Comparison of ENCODE assay signal across 1 cellular context in genomic region chr2:201149064-201149820, GRCh38.
A peak's percentile ranks its signal among the peaks of the same experiment; 100 is the strongest.
TF ChIP-seq lines count a peak whose summit lies in the region.

No MANE protein-coding gene starts in this region.

TF ChIP-seq in HepG2, 621 proteins besides CTCF, POLR2A, EP300 and RAD21 (continues in another document):
- TF ChIP-seq THAP7 (CRISPR knock-in tag; IDR thresholded peaks at IDR 0.05) (no peak), SMARCC2 (IDR thresholded peaks at IDR 0.05) (peak; percentile 73; the same call in 1 of the 2 replicates), ZNF660 (CRISPR knock-in tag; IDR thresholded peaks at IDR 0.05; ENCODE audit: borderline replicate concordance, low read depth) (no peak), ZHX2 (IDR thresholded peaks at IDR 0.05; ENCODE audit: low read depth) (no peak), ZHX2 (CRISPR knock-in tag; IDR thresholded peaks at IDR 0.05; ENCODE audit: borderline replicate concordance) (no peak), GPBP1L1 (CRISPR knock-in tag; IDR thresholded peaks at IDR 0.05) (no peak), PBX2 (CRISPR knock-in tag; IDR thresholded peaks at IDR 0.05) (no peak), ZNF230 (CRISPR knock-in tag; IDR thresholded peaks at IDR 0.05) (no peak), SRF (IDR thresholded peaks at IDR 0.05; ENCODE audit: low read depth, low read length) (peak; percentile 81), FOSL2 (CRISPR knock-in tag; IDR thresholded peaks at IDR 0.05) (peak; percentile 92), ZNF780A (CRISPR knock-in tag; IDR thresholded peaks at IDR 0.05) (no peak), PAF1 (CRISPR knock-in tag; IDR thresholded peaks at IDR 0.05) (no peak), ZNF768 (CRISPR knock-in tag; IDR thresholded peaks at IDR 0.05) (no peak), FOXO1 (CRISPR knock-in tag; IDR thresholded peaks at IDR 0.05) (peak; percentile 53; the same call in 1 of the 2 replicates), SOX6 (IDR thresholded peaks at IDR 0.05) (no peak), SOX6 (CRISPR knock-in tag; IDR thresholded peaks at IDR 0.05) (peak; percentile 88), ZNF337 (CRISPR knock-in tag; IDR thresholded peaks at IDR 0.05; ENCODE audit: borderline replicate concordance, low read depth) (no peak), ATF5 (CRISPR knock-in tag; IDR thresholded peaks at IDR 0.05; ENCODE audit: low read depth) (no peak), CC2D1A (CRISPR knock-in tag; IDR thresholded peaks at IDR 0.05) (no peak), ATF3 (CRISPR knock-in tag; IDR thresholded peaks at IDR 0.05) (peak; percentile 66; the same call in 1 of the 2 replicates), HOXA7 (CRISPR knock-in tag; IDR thresholded peaks at IDR 0.05) (no peak), IRF2 (CRISPR knock-in tag; IDR thresholded peaks at IDR 0.05) (peak; percentile 82), CBFB (CRISPR knock-in tag; IDR thresholded peaks at IDR 0.05) (no peak), ZNF24 (IDR thresholded peaks at IDR 0.05) (no peak), HNRNPK (IDR thresholded peaks at IDR 0.05; ENCODE audit: low read depth, low read length, poor library complexity, severe bottlenecking) (no peak), PRPF4 (IDR thresholded peaks at IDR 0.05; ENCODE audit: low read depth, low read length, poor library complexity, severe bottlenecking) (no peak), ARHGAP35 (CRISPR knock-in tag; IDR thresholded peaks at IDR 0.05; ENCODE audit: borderline replicate concordance) (no peak), MEF2D (CRISPR knock-in tag; IDR thresholded peaks at IDR 0.05) (no peak), NFE2L1 (CRISPR knock-in tag; IDR thresholded peaks at IDR 0.05; ENCODE audit: borderline replicate concordance) (no peak), MAZ (IDR thresholded peaks at IDR 0.05; ENCODE audit: borderline replicate concordance, low read depth, low read length) (no peak), MAZ (CRISPR knock-in tag; IDR thresholded peaks at IDR 0.05; ENCODE audit: low read depth) (no peak), ZSCAN31 (CRISPR knock-in tag; IDR thresholded peaks at IDR 0.05; ENCODE audit: low read depth) (no peak), MXI1 (IDR thresholded peaks at IDR 0.05; ENCODE audit: borderline replicate concordance, low read depth, low read length) (no peak; the same call in 2 of the 3 replicates), NRL (CRISPR knock-in tag; IDR thresholded peaks at IDR 0.05; ENCODE audit: borderline replicate concordance) (no peak), SNRNP70 (IDR thresholded peaks at IDR 0.05; ENCODE audit: low read depth, low read length) (no peak), ZNF790 (CRISPR knock-in tag; IDR thresholded peaks at IDR 0.05; ENCODE audit: borderline replicate concordance) (no peak), ZC3H4 (CRISPR knock-in tag; IDR thresholded peaks at IDR 0.05; ENCODE audit: borderline replicate concordance) (no peak), HNF4A (CRISPR knock-in tag; IDR thresholded peaks at IDR 0.05) (peak; percentile 94), GMEB2 (CRISPR knock-in tag; IDR thresholded peaks at IDR 0.05; ENCODE audit: low read depth) (no peak), HMGXB4 (CRISPR knock-in tag; IDR thresholded peaks at IDR 0.05; ENCODE audit: borderline replicate concordance in 1 of 2, low read depth in 1 of 2) (peak in 1 of 2 experiments; percentile 61; a peak in 1 of 4 replicates), POLR2AphosphoS5 (IDR thresholded peaks at IDR 0.05; ENCODE audit: low read depth, low read length) (no peak), ZNF687 (CRISPR knock-in tag; IDR thresholded peaks at IDR 0.05) (no peak), SNAPC2 (CRISPR knock-in tag; IDR thresholded peaks at IDR 0.05) (no peak), FOXO4 (CRISPR knock-in tag; conservative IDR thresholded peaks at IDR 0.05) (no peak), ZNF792 (CRISPR knock-in tag; IDR thresholded peaks at IDR 0.05) (0 out of 2 replicates have a peak, but pooled peaks have one; percentile 27), SMAD9 (CRISPR knock-in tag; IDR thresholded peaks at IDR 0.05) (no peak), ZNF256 (CRISPR knock-in tag; conservative IDR thresholded peaks at IDR 0.05) (no peak)
